ENCODE assay signal across 16 cellular contexts in genomic region chr12:47989023-47989417, GRCh38. TPM values are rescaled to one million over a fixed set of nuclear protein-coding genes. Genes with fewer than 3 reads are reported as not detected.
"Had no signal": no experiment of that assay in that cellular context is flagged by ENCODE, and none has a peak within 500 bp of the region (broad histone marks: within the 10 kb centered on the region; RNA-seq: fewer than 3 reads in every experiment).

No MANE protein-coding gene starts in this region.

- H3K27ac ChIP-seq: adrenal gland, esophagus squamous epithelium, left ventricle myocardium inferior, sigmoid colon had no signal

- H3K9me3 Mint-ChIP-seq: activated CD4-positive, alpha-beta T cell treated with anti-CD3 and anti-CD28 coated beads, Interleukin-2, amount 10 ng/mL, durations not matched to agents 24 days and 14 days; activated naive CD4-positive, alpha-beta T cell treated with anti-CD3 and anti-CD28 coated beads for 36 hours; activated T-helper 17 cell treated with anti-CD3 and anti-CD28 coated beads, Interleukin-2, amount 50 U/mL, for 72 hours; stimulated activated memory B cell treated with anti-CD40 and anti-IgM and Interleukin-4, amounts not matched to agents 10 μg/mL and 1 μg/mL and 100 μg/mL, for 72 hours; type B pancreatic cell had no signal

- ATAC-seq: activated T-helper 17 cell treated with anti-CD3 and anti-CD28 coated beads, Interleukin-2, amount 50 U/mL, for 72 hours; mucosa of descending colon; naive thymus-derived CD4-positive, alpha-beta T cell; stimulated activated memory B cell treated with anti-CD40 and anti-IgM and Interleukin-4, amounts not matched to agents 10 μg/mL and 1 μg/mL and 100 μg/mL, for 72 hours had no signal

- H3K27ac Mint-ChIP-seq: activated naive CD4-positive, alpha-beta T cell treated with anti-CD3 and anti-CD28 coated beads for 36 hours; naive thymus-derived CD4-positive, alpha-beta T cell; type B pancreatic cell had no signal

- H3K36me3 Mint-ChIP-seq: naive thymus-derived CD4-positive, alpha-beta T cell; stimulated activated memory B cell treated with anti-CD40 and anti-IgM and Interleukin-4, amounts not matched to agents 10 μg/mL and 1 μg/mL and 100 μg/mL, for 72 hours; type B pancreatic cell had no signal

- DNase-seq: activated CD4-positive, alpha-beta T cell treated with anti-CD3 and anti-CD28 coated beads, Interleukin-2, amount 10 ng/mL, durations not matched to agents 24 days and 14 days; activated CD4-positive, CD25-positive, alpha-beta regulatory T cell; activated naive CD4-positive, alpha-beta T cell treated with anti-CD3 and anti-CD28 coated beads for 36 hours; activated T-cell treated with anti-CD3 and anti-CD28 coated beads for 4 hours; esophagus squamous epithelium; left ventricle myocardium inferior; naive thymus-derived CD4-positive, alpha-beta T cell; stimulated activated CD4-positive, alpha-beta T cell treated with anti-CD3 and anti-CD28 coated beads, Interleukin-2, amount 100 ng/mL, for 24 hours had no signal

- H3K27me3 ChIP-seq: adrenal gland, sigmoid colon had no signal

- H3K4me3 Mint-ChIP-seq: activated CD4-positive, alpha-beta T cell treated with anti-CD3 and anti-CD28 coated beads, Interleukin-2, amount 10 ng/mL, durations not matched to agents 24 days and 14 days; activated naive CD4-positive, alpha-beta T cell treated with anti-CD3 and anti-CD28 coated beads for 36 hours; stimulated activated memory B cell treated with anti-CD40 and anti-IgM and Interleukin-4, amounts not matched to agents 10 μg/mL and 1 μg/mL and 100 μg/mL, for 72 hours had no signal

- H3K4me1 ChIP-seq: sigmoid colon had no signal

- H3K27me3 Mint-ChIP-seq: activated T-helper 17 cell treated with anti-CD3 and anti-CD28 coated beads, Interleukin-2, amount 50 U/mL, for 72 hours; type B pancreatic cell had no signal

- H3K4me3 ChIP-seq: adrenal gland, esophagus squamous epithelium, left ventricle myocardium inferior, mucosa of descending colon, sigmoid colon had no signal

- H3K9me3 ChIP-seq: adrenal gland, esophagus squamous epithelium, left ventricle myocardium inferior, mucosa of descending colon, sigmoid colon had no signal

- H3K36me3 ChIP-seq: adrenal gland, esophagus squamous epithelium, left ventricle myocardium inferior, sigmoid colon had no signal

RNA-seq across cellular contexts. Expression of gene COL2A1, which starts 15.3 kb away (rescaled TPM):
- total RNA-seq: activated naive CD4-positive, alpha-beta T cell treated with anti-CD3 and anti-CD28 coated beads for 36 hours; activated T-helper 17 cell treated with anti-CD3 and anti-CD28 coated beads, Interleukin-2, amount 50 U/mL, for 72 hours; endothelial cell of umbilical vein; esophagus squamous epithelium; left ventricle myocardium inferior; naive thymus-derived CD4-positive, alpha-beta T cell; sigmoid colon; subcutaneous adipose tissue had no signal
- polyA plus RNA-seq: endothelial cell of umbilical vein; naive thymus-derived CD4-positive, alpha-beta T cell had no signal
